16 cellular contexts compared by ENCODE assay signal in genomic region chr6:135135835-135136234, GRCh38. TPM values are rescaled to one million over a fixed set of nuclear protein-coding genes. Genes with fewer than 3 reads are reported as not detected.
DNase-seq lines count a peak whose midpoint lies in the region; ATAC-seq and TF ChIP-seq lines count a peak whose summit lies in the region.
"Had no signal": no experiment of that assay in that cellular context is flagged by ENCODE, and none has a peak within 500 bp of the region (broad histone marks: within the 10 kb centered on the region; RNA-seq: fewer than 3 reads in every experiment).

No MANE protein-coding gene starts in this region.

- peak overlapping the region; percentile 85 for H3K27ac Mint-ChIP-seq in T-helper 1 cell treated with Interleukin-12 subunit alpha and Interleukin-12 subunit beta and Interleukin-4 antibody, amounts not matched to agents 30 μg/mL and 1 μg/mL, for 36 hours
- no peak overlapping the region for H3K27ac Mint-ChIP-seq in activated CD8-positive, alpha-beta T cell treated with anti-CD3 and anti-CD28 coated beads, Interleukin-2, amount 10 ng/mL, durations not matched to agents 7 days and 5 days
- peak overlapping the region; percentile 41 to 77 for H3K27ac Mint-ChIP-seq in effector memory CD8-positive, alpha-beta T cell
- peak overlapping the region; percentile 34 for H3K27ac Mint-ChIP-seq in stimulated activated naive CD8-positive, alpha-beta T cell treated with anti-CD3 and anti-CD28 coated beads, Interleukin-15, Interleukin-2, amounts not matched to agents 100 ng/mL and 50 ng/mL, for 24 hours

- no peak for DNase-seq in T-helper 1 cell
- no peak for DNase-seq in activated CD8-positive, alpha-beta T cell treated with anti-CD3 and anti-CD28 coated beads, Interleukin-2, amount 10 ng/mL, durations not matched to agents 7 days and 5 days
- no peak for DNase-seq in effector memory CD8-positive, alpha-beta T cell
- no peak for DNase-seq in HPDE6-E6E7 (ENCODE audit: extremely low spot score)
- no peak for DNase-seq in NCI-H524 (lab: John Stamatoyannopoulos, UW)
- no peak for DNase-seq in body of pancreas
- DNase-seq: DMS153, HCEC 1CT, KBM-7, NCI-H1048, NCI-H1694 treated with DMSO at 0.1 percent for 48 hours, NCI-H748 treated with DMSO at 0.1 percent for 48 hours, PC-9 had no signal

- WGBS in body of pancreas, 2 donors: 85 to 88% methylated on average over 4 of the region's 4 CpGs

- no peaks in the 10 kb centered on the region for H3K36me3 ChIP-seq in body of pancreas (replicated peaks in 1 of 2; ENCODE audit: insufficient read depth in 1 of 2, low read depth in 2 of 2)

- no peak overlapping the region for H3K4me3 ChIP-seq in body of pancreas
- H3K4me3 ChIP-seq: PC-9 had no signal

- H3K27ac ChIP-seq in body of pancreas: no peak overlapping the region
- H3K27ac ChIP-seq: 22Rv1, PC-9 had no signal

- no peaks in the 10 kb centered on the region for H3K9me3 Mint-ChIP-seq in T-helper 1 cell treated with Interleukin-12 subunit alpha and Interleukin-12 subunit beta and Interleukin-4 antibody, amounts not matched to agents 30 μg/mL and 1 μg/mL, for 36 hours
- no peaks in the 10 kb centered on the region for H3K9me3 Mint-ChIP-seq in activated CD8-positive, alpha-beta T cell treated with anti-CD3 and anti-CD28 coated beads, Interleukin-2, amount 10 ng/mL, durations not matched to agents 7 days and 5 days (ENCODE audit: insufficient read depth)
- no peaks in the 10 kb centered on the region for H3K9me3 Mint-ChIP-seq in effector memory CD8-positive, alpha-beta T cell
- no peaks in the 10 kb centered on the region for H3K9me3 Mint-ChIP-seq in stimulated activated naive CD8-positive, alpha-beta T cell treated with anti-CD3 and anti-CD28 coated beads, Interleukin-15, Interleukin-2, amounts not matched to agents 100 ng/mL and 50 ng/mL, for 24 hours

- POLR2A ChIA-PET in activated CD8-positive, alpha-beta T cell treated with anti-CD3 and anti-CD28 coated beads, Interleukin-2, amount 10 ng/mL, durations not matched to agents 7 days and 5 days (lab: Charles Lee): interaction anchor here (1.0 to 1.5 kb wide), 3 partner anchors 33 to 48 kb away, joined by 3 to 5 read pairs (median 3); partner anchors contain the start of gene MYB

- CTCF ChIA-PET in activated CD8-positive, alpha-beta T cell treated with anti-CD3 and anti-CD28 coated beads, Interleukin-2, amount 10 ng/mL, durations not matched to agents 7 days and 5 days (lab: Charles Lee): interaction anchor here (0.8 to 2.4 kb wide), 6 partner anchors 9 to 46 kb away, joined by 3 to 9 read pairs (median 7); partner anchors contain the start of gene MYB

- H3K36me3 Mint-ChIP-seq in T-helper 1 cell treated with Interleukin-12 subunit alpha and Interleukin-12 subunit beta and Interleukin-4 antibody, amounts not matched to agents 30 μg/mL and 1 μg/mL, for 36 hours (ENCODE audit: low read depth): peaks cover 2% of the 10 kb centered on the region
- no peaks in the 10 kb centered on the region for H3K36me3 Mint-ChIP-seq in activated CD8-positive, alpha-beta T cell treated with anti-CD3 and anti-CD28 coated beads, Interleukin-2, amount 10 ng/mL, durations not matched to agents 7 days and 5 days (ENCODE audit: low read depth)
- no peaks in the 10 kb centered on the region for H3K36me3 Mint-ChIP-seq in effector memory CD8-positive, alpha-beta T cell (ENCODE audit: insufficient read depth)
- H3K36me3 Mint-ChIP-seq in stimulated activated naive CD8-positive, alpha-beta T cell treated with anti-CD3 and anti-CD28 coated beads, Interleukin-15, Interleukin-2, amounts not matched to agents 100 ng/mL and 50 ng/mL, for 24 hours (ENCODE audit: low read depth): no peaks in the 10 kb centered on the region

- no peaks in the 10 kb centered on the region for H3K4me1 ChIP-seq in body of pancreas

- intact Hi-C loops in body of pancreas (cut with DNase I): loop anchor here (10.0 kb wide), 1 partner anchor 289 kb away; no protein-coding TSS in a partner anchor

- no peaks in the 10 kb centered on the region for H3K27me3 ChIP-seq in body of pancreas

- TF ChIP-seq POLR2A in body of pancreas (IDR thresholded peaks at IDR 0.05): no peak

- peaks cover 52% of the 10 kb centered on the region for H3K4me1 Mint-ChIP-seq in T-helper 1 cell treated with Interleukin-12 subunit alpha and Interleukin-12 subunit beta and Interleukin-4 antibody, amounts not matched to agents 30 μg/mL and 1 μg/mL, for 36 hours (ENCODE audit: low read depth)
- H3K4me1 Mint-ChIP-seq in activated CD8-positive, alpha-beta T cell treated with anti-CD3 and anti-CD28 coated beads, Interleukin-2, amount 10 ng/mL, durations not matched to agents 7 days and 5 days (ENCODE audit: low read depth): peaks cover 28% of the 10 kb centered on the region
- H3K4me1 Mint-ChIP-seq in effector memory CD8-positive, alpha-beta T cell (ENCODE audit: low read depth in 2 of 2): peaks cover 13 to 17% of the 10 kb centered on the region in 2 donors
- peaks cover 30% of the 10 kb centered on the region for H3K4me1 Mint-ChIP-seq in stimulated activated naive CD8-positive, alpha-beta T cell treated with anti-CD3 and anti-CD28 coated beads, Interleukin-15, Interleukin-2, amounts not matched to agents 100 ng/mL and 50 ng/mL, for 24 hours (ENCODE audit: low read depth)

- no peaks in the 10 kb centered on the region for H3K27me3 Mint-ChIP-seq in T-helper 1 cell treated with Interleukin-12 subunit alpha and Interleukin-12 subunit beta and Interleukin-4 antibody, amounts not matched to agents 30 μg/mL and 1 μg/mL, for 36 hours (ENCODE audit: low read depth)
- H3K27me3 Mint-ChIP-seq in activated CD8-positive, alpha-beta T cell treated with anti-CD3 and anti-CD28 coated beads, Interleukin-2, amount 10 ng/mL, durations not matched to agents 7 days and 5 days (ENCODE audit: low read depth): no peaks in the 10 kb centered on the region
- no peaks in the 10 kb centered on the region for H3K27me3 Mint-ChIP-seq in effector memory CD8-positive, alpha-beta T cell
- no peaks in the 10 kb centered on the region for H3K27me3 Mint-ChIP-seq in stimulated activated naive CD8-positive, alpha-beta T cell treated with anti-CD3 and anti-CD28 coated beads, Interleukin-15, Interleukin-2, amounts not matched to agents 100 ng/mL and 50 ng/mL, for 24 hours

- peak; percentile 33 for ATAC-seq in activated CD8-positive, alpha-beta T cell treated with anti-CD3 and anti-CD28 coated beads, Interleukin-2, amount 10 ng/mL, durations not matched to agents 7 days and 5 days
- peak; percentile 66 for ATAC-seq in effector memory CD8-positive, alpha-beta T cell (replicated peaks)
- ATAC-seq in body of pancreas: no peak

- peak overlapping the region; percentile 61 for H3K4me3 Mint-ChIP-seq in T-helper 1 cell treated with Interleukin-12 subunit alpha and Interleukin-12 subunit beta and Interleukin-4 antibody, amounts not matched to agents 30 μg/mL and 1 μg/mL, for 36 hours
- H3K4me3 Mint-ChIP-seq in activated CD8-positive, alpha-beta T cell treated with anti-CD3 and anti-CD28 coated beads, Interleukin-2, amount 10 ng/mL, durations not matched to agents 7 days and 5 days: no peak overlapping the region
- no peak overlapping the region for H3K4me3 Mint-ChIP-seq in effector memory CD8-positive, alpha-beta T cell
- no peak overlapping the region for H3K4me3 Mint-ChIP-seq in stimulated activated naive CD8-positive, alpha-beta T cell treated with anti-CD3 and anti-CD28 coated beads, Interleukin-15, Interleukin-2, amounts not matched to agents 100 ng/mL and 50 ng/mL, for 24 hours

- TF ChIP-seq CTCF in body of pancreas (IDR thresholded peaks at IDR 0.05): no peak

- H3K9me3 ChIP-seq in body of pancreas: no peaks in the 10 kb centered on the region

RNA-seq across cellular contexts. Expression of gene MYB, which starts 45.3 kb away (rescaled TPM):
- total RNA-seq in activated CD8-positive, alpha-beta T cell treated with anti-CD3 and anti-CD28 coated beads, Interleukin-2, amount 10 ng/mL, durations not matched to agents 7 days and 5 days: 1 to 10 TPM; 7.5 to 8.2 TPM
- not detected for total RNA-seq in body of pancreas

Comparison
In these comparisons a context has a peak if more than half of its experiments do, and no peak if none do; other contexts are left out.
1. RNA of gene MYB, which starts 45.3 kb away (total RNA-seq): 7.5 to 8.2 TPM in activated CD8-positive, alpha-beta T cell treated with anti-CD3 and anti-CD28 coated beads, Interleukin-2, amount 10 ng/mL, durations not matched to agents 7 days and 5 days; not detected in body of pancreas; every median in the first group is over 4 times any median in the second.